ENCODE assay signal across 29 cellular contexts in the genomic region with DNA sequence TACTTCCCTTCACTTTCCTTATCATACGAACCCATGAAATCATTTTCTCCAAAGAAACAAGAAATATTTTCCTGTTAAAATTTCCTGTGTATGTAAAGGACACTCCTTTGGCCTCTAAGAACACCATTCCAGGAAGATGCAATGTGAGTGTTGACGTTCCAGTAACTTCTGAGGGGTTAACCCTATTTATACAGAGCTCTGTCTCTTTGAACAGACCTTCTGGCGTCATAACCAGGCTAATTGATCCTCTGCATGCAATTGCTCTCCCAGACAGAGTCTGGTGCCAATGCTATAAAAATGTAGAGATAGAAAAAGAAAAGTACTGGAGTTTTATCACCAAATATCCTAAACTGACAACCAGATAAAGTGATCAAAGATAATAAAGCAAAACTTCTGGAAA.
"Had no signal": no experiment of that assay in that cellular context is flagged by ENCODE, and none has a peak within 500 bp of the region (broad histone marks: within the 10 kb centered on the region; RNA-seq: fewer than 3 reads in every experiment).

No MANE protein-coding gene starts in this region.

- H3K4me3 ChIP-seq: colonic mucosa, lower lobe of right lung, neural progenitor cell, right lobe of liver, suprapubic skin, transverse colon, upper lobe of right lung, uterus had no signal

- H3K4me1 ChIP-seq: colonic mucosa, lower lobe of right lung, neural progenitor cell, parathyroid adenoma, right lobe of liver, suprapubic skin, upper lobe of right lung, uterus had no signal

- DNase-seq: colonic mucosa; effector CD8-positive, alpha-beta T cell; endodermal cell; foreskin melanocyte; hypothalamus; immature natural killer cell; islet precursor cell; kidney glomerular epithelial cell; left ventricle myocardium superior; lower lobe of right lung; naive thymus-derived CD4-positive, alpha-beta T cell; right lobe of liver; small intestine; stimulated activated CD4-positive, alpha-beta T cell treated with anti-CD3 and anti-CD28 coated beads, Interleukin-12 subunit alpha, Interleukin-12 subunit beta, amount 100 ng/mL, for 4 hours; stimulated activated CD4-positive, alpha-beta T cell treated with anti-CD3 and anti-CD28 coated beads, Interleukin-1b, Interleukin-23, amount 100 ng/mL, for 48 hours; stimulated activated CD4-positive, alpha-beta T cell treated with anti-CD3 and anti-CD28 coated beads, Interleukin-4, amount 100 ng/mL, for 1 hour; stimulated activated CD8-positive, alpha-beta memory T cell treated with anti-CD3 and anti-CD28 coated beads, Interleukin-4, amount 100 ng/mL, for 48 hours; stimulated activated naive CD4-positive, alpha-beta T cell; stimulated activated naive CD8-positive, alpha-beta T cell treated with anti-CD3 and anti-CD28 coated beads, Interleukin-15, amount 100 ng/mL, for 72 hours; transverse colon; upper lobe of right lung; uterus had no signal

- H3K27me3 Mint-ChIP-seq: dendritic cell treated with granulocyte-macrophage colony-stimulating factor and Interleukin-4, amounts not matched to agents 40 ng/mL and 50 ng/mL, for 4 days had no signal

- H3K4me3 Mint-ChIP-seq: dendritic cell treated with granulocyte-macrophage colony-stimulating factor and Interleukin-4, amounts not matched to agents 40 ng/mL and 50 ng/mL, for 4 days; endodermal cell; immature natural killer cell; naive thymus-derived CD4-positive, alpha-beta T cell; nephron; neural progenitor cell; stimulated activated naive CD8-positive, alpha-beta T cell treated with anti-CD3 and anti-CD28 coated beads, Interleukin-15, amount 100 ng/mL, for 72 hours had no signal

- H3K9me3 Mint-ChIP-seq: dendritic cell treated with granulocyte-macrophage colony-stimulating factor and Interleukin-4, amounts not matched to agents 40 ng/mL and 50 ng/mL, for 4 days; endodermal cell; immature natural killer cell; nephron; neural progenitor cell had no signal

- ATAC-seq: esophagus mucosa; left ventricle myocardium superior; lower lobe of right lung; naive thymus-derived CD4-positive, alpha-beta T cell; right lobe of liver; stimulated activated naive CD8-positive, alpha-beta T cell treated with anti-CD3 and anti-CD28 coated beads, Interleukin-15, amount 100 ng/mL, for 72 hours; upper lobe of right lung had no signal

- H3K27ac Mint-ChIP-seq: dendritic cell treated with granulocyte-macrophage colony-stimulating factor and Interleukin-4, amounts not matched to agents 40 ng/mL and 50 ng/mL, for 4 days; endodermal cell; immature natural killer cell; naive thymus-derived CD4-positive, alpha-beta T cell; nephron; neural progenitor cell; progenitor cell of endocrine pancreas; stimulated activated naive CD8-positive, alpha-beta T cell treated with anti-CD3 and anti-CD28 coated beads, Interleukin-15, amount 100 ng/mL, for 72 hours had no signal

- H3K9me3 ChIP-seq: colonic mucosa, lower lobe of right lung, right lobe of liver, suprapubic skin, transverse colon, upper lobe of right lung, uterus had no signal

- H3K4me1 Mint-ChIP-seq: immature natural killer cell; naive thymus-derived CD4-positive, alpha-beta T cell; stimulated activated naive CD8-positive, alpha-beta T cell treated with anti-CD3 and anti-CD28 coated beads, Interleukin-15, amount 100 ng/mL, for 72 hours had no signal

- H3K27me3 ChIP-seq: colonic mucosa, neural progenitor cell, right lobe of liver, suprapubic skin, transverse colon, upper lobe of right lung, uterus had no signal

- H3K36me3 Mint-ChIP-seq: immature natural killer cell; naive thymus-derived CD4-positive, alpha-beta T cell; neural progenitor cell had no signal

- H3K36me3 ChIP-seq: colonic mucosa, lower lobe of right lung, neural progenitor cell, right lobe of liver, suprapubic skin, transverse colon, upper lobe of right lung, uterus had no signal
